In the genomic region with DNA sequence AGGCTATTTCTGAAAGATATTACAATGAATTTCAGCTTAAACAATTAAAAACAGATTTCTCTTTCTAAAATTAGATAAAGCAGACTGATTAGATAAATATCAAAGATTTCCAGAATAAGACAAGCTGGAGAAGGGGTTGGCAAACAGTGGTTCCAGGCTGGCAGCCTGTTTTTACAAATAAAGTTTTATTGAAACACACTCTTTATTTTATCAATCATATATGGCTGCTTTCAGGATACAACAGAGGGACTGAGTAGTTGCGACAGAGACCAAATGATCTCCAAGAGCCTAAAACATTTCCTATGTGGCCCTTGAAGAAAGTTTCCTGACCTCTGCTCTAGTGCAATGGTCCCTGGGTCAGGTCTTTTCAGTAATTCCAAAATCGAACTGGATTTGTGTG, we compare ENCODE assay signal across 22 cellular contexts.
"Had no signal": no experiment of that assay in that cellular context is flagged by ENCODE, and none has a peak within 500 bp of the region (broad histone marks: within the 10 kb centered on the region; RNA-seq: fewer than 3 reads in every experiment).

No MANE protein-coding gene starts in this region.

- H3K9me3 ChIP-seq: SJSA1 had no signal

- H3K4me3 ChIP-seq: SJSA1, SK-N-MC had no signal

- H3K36me3 ChIP-seq: SJSA1 had no signal

- H3K27ac ChIP-seq: SJSA1, SK-N-MC had no signal

- DNase-seq: KBM-7, MV-4-11, NCI-H1048, NCI-H1105, NCI-H1417, NCI-H1436 treated with DMSO at 0.1 percent for 48 hours, NCI-H1694 treated with DMSO at 0.1 percent for 48 hours, NCI-H1930, NCI-H2081 treated with DMSO at 0.1 percent for 48 hours, NCI-H2171, NCI-H226, NCI-H446, NCI-H510A, NCI-H524 treated with DMSO at 0.1 percent for 48 hours, NCI-H69, NCI-H774, Right ventricle myocardium superior, RPMI8226, SIG-M5 had no signal

- FAIRE-seq: RCC 7860 had no signal

- H3K27me3 ChIP-seq: SJSA1 had no signal
